ENCODE assay signal across 1 cellular context in the genomic region with DNA sequence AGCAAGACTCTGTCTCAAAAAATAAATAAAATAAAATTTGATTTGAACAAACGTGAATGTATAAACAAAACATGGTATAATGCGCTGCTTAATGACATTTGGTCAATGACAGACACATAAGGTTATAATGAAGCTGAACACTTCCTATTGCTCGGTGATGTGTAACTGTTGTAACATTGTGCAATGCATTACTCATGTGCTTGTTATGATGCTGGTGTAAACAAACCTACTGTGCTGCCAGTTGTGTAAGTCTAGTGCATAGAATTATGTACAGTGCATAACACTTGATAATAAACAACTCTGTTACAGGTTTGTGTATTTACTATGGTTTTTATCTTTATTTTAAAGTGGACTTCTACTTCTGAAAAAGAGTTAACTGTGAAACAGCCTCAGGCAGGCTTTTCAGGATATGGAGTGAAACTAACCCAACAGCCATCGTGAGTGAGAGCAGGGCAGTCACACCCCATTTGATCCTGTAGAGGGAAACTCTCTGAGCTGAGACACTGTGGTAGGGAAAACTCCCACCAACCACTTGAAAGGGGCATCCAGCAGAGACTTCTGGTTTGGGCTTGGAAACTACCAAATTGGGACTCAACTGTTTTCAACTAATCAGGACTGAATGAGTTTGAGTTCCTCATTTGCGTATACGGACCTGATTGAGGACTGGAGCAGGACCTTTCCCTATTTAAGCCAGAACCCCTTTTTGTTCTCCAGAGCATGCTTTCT.
TF ChIP-seq lines count a peak whose summit lies in the region.

No MANE protein-coding gene starts in this region.

TF ChIP-seq in HepG2, 621 proteins besides CTCF, POLR2A, EP300 and RAD21 (continues in another document):
- TF ChIP-seq CCDC6 (CRISPR knock-in tag; IDR thresholded peaks at IDR 0.05) (no peak), IRF2 (CRISPR knock-in tag; IDR thresholded peaks at IDR 0.05) (no peak), ONECUT2 (CRISPR knock-in tag; IDR thresholded peaks at IDR 0.05) (no peak), ZNF563 (CRISPR knock-in tag; IDR thresholded peaks at IDR 0.05) (no peak), SOX13 (IDR thresholded peaks at IDR 0.05) (no peak), SOX13 (CRISPR knock-in tag; conservative IDR thresholded peaks at IDR 0.05 in 1 of 2, IDR thresholded peaks at IDR 0.05 in 1 of 2) (peak in 1 of 2 experiments; percentile 21; a peak in 1 of 4 replicates), ZNF777 (CRISPR knock-in tag; IDR thresholded peaks at IDR 0.05) (no peak), ZNF160 (CRISPR knock-in tag; IDR thresholded peaks at IDR 0.05) (no peak), RFXAP (CRISPR knock-in tag; IDR thresholded peaks at IDR 0.05; ENCODE audit: borderline replicate concordance) (no peak), ZNF362 (CRISPR knock-in tag; IDR thresholded peaks at IDR 0.05; ENCODE audit: borderline replicate concordance) (no peak), NCOA2 (CRISPR knock-in tag; IDR thresholded peaks at IDR 0.05) (no peak), ZNF556 (CRISPR knock-in tag; IDR thresholded peaks at IDR 0.05; ENCODE audit: borderline replicate concordance) (no peak), SALL2 (CRISPR knock-in tag; IDR thresholded peaks at IDR 0.05) (no peak), ZBTB8A (CRISPR knock-in tag; IDR thresholded peaks at IDR 0.05; ENCODE audit: borderline replicate concordance, low read depth) (no peak), SPEN (CRISPR knock-in tag; IDR thresholded peaks at IDR 0.05; ENCODE audit: low read depth) (no peak), HDAC2 (CRISPR knock-in tag; IDR thresholded peaks at IDR 0.05) (no peak), MED13 (CRISPR knock-in tag; IDR thresholded peaks at IDR 0.05) (no peak), ZBTB10 (CRISPR knock-in tag; IDR thresholded peaks at IDR 0.05; ENCODE audit: borderline replicate concordance) (no peak), ZNF747 (CRISPR knock-in tag; IDR thresholded peaks at IDR 0.05; ENCODE audit: borderline replicate concordance) (no peak), SOX6 (IDR thresholded peaks at IDR 0.05) (no peak), SOX6 (CRISPR knock-in tag; IDR thresholded peaks at IDR 0.05) (peak; percentile 42; the same call in 1 of the 2 replicates), ZNF3 (CRISPR knock-in tag; IDR thresholded peaks at IDR 0.05) (no peak), ZBTB42 (CRISPR knock-in tag; IDR thresholded peaks at IDR 0.05) (no peak), ARID5B (CRISPR knock-in tag; IDR thresholded peaks at IDR 0.05) (peak; percentile 50; the same call in 1 of the 2 replicates), NR3C1 (CRISPR knock-in tag; IDR thresholded peaks at IDR 0.05) (no peak), THYN1 (CRISPR knock-in tag; IDR thresholded peaks at IDR 0.05; ENCODE audit: borderline replicate concordance, low read depth) (no peak), HDAC6 (IDR thresholded peaks at IDR 0.05; ENCODE audit: low read depth, low read length) (no peak), ZBTB1 (CRISPR knock-in tag; IDR thresholded peaks at IDR 0.05; ENCODE audit: borderline replicate concordance) (no peak), KDM5B (CRISPR knock-in tag; IDR thresholded peaks at IDR 0.05; ENCODE audit: borderline replicate concordance) (no peak), CEBPG (CRISPR knock-in tag; IDR thresholded peaks at IDR 0.05) (peak; percentile 90), HIVEP1 (CRISPR knock-in tag; IDR thresholded peaks at IDR 0.05) (no peak), JUN (CRISPR knock-in tag; IDR thresholded peaks at IDR 0.05) (no peak), TEF (CRISPR knock-in tag; IDR thresholded peaks at IDR 0.05) (no peak; the same call in 1 of the 2 replicates), NFIB (CRISPR knock-in tag; IDR thresholded peaks at IDR 0.05; ENCODE audit: borderline replicate concordance) (no peak), FOXO4 (CRISPR knock-in tag; conservative IDR thresholded peaks at IDR 0.05) (no peak), TBX3 (IDR thresholded peaks at IDR 0.05; ENCODE audit: borderline replicate concordance) (0 out of 2 replicates have a peak, but pooled peaks have one; percentile 36), CSRNP1 (CRISPR knock-in tag; IDR thresholded peaks at IDR 0.05) (no peak), KAT2B (IDR thresholded peaks at IDR 0.05; ENCODE audit: borderline replicate concordance, low read depth, low read length) (no peak), KDM1A (CRISPR knock-in tag; IDR thresholded peaks at IDR 0.05) (no peak), ZNF605 (CRISPR knock-in tag; IDR thresholded peaks at IDR 0.05) (no peak), TRIM24 (CRISPR knock-in tag; IDR thresholded peaks at IDR 0.05) (no peak), MBD4 (IDR thresholded peaks at IDR 0.05; ENCODE audit: borderline replicate concordance, low read length) (no peak), SMARCE1 (IDR thresholded peaks at IDR 0.05; ENCODE audit: borderline replicate concordance) (no peak), FOXK1 (CRISPR knock-in tag; IDR thresholded peaks at IDR 0.05; ENCODE audit: borderline replicate concordance, low read depth) (peak; percentile 69; the same call in 1 of the 2 replicates), ZSCAN21 (CRISPR knock-in tag; IDR thresholded peaks at IDR 0.05; ENCODE audit: borderline replicate concordance) (no peak), FOXP4 (CRISPR knock-in tag; IDR thresholded peaks at IDR 0.05) (peak; percentile 68), NR2F6 (IDR thresholded peaks at IDR 0.05) (no peak), NR2F6 (CRISPR knock-in tag; IDR thresholded peaks at IDR 0.05) (no peak)
- TF ChIP-seq, protein P1, sequence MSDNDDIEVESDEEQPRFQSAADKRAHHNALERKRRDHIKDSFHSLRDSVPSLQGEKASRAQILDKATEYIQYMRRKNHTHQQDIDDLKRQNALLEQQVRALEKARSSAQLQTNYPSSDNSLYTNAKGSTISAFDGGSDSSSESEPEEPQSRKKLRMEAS (IDR thresholded peaks at IDR 0.05), result peak; percentile 30; the same call in 1 of the 2 replicates
- TF ChIP-seq, protein P2, sequence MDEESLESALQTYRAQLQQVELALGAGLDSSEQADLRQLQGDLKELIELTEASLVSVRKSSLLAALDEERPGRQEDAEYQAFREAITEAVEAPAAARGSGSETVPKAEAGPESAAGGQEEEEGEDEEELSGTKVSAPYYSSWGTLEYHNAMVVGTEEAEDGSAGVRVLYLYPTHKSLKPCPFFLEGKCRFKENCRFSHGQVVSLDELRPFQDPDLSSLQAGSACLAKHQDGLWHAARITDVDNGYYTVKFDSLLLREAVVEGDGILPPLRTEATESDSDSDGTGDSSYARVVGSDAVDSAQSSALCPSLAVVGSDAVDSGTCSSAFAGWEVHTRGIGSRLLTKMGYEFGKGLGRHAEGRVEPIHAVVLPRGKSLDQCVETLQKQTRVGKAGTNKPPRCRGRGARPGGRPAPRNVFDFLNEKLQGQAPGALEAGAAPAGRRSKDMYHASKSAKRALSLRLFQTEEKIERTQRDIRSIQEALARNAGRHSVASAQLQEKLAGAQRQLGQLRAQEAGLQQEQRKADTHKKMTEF (CRISPR knock-in tag; IDR thresholded peaks at IDR 0.05), result no peak
